8 cellular contexts compared by ENCODE assay signal in genomic region chr1:36160388-36160948, GRCh38. TPM values are rescaled to one million over a fixed set of nuclear protein-coding genes. Genes with fewer than 3 reads are reported as not detected.
DNase-seq lines count a peak whose midpoint lies in the region; ATAC-seq and TF ChIP-seq lines count a peak whose summit lies in the region.

No MANE protein-coding gene starts in this region.

- H3K9ac ChIP-seq in DND-41 (ENCODE audit: low read depth, low read length) (peak overlapping the region; percentile 59), trophoblast cell (ENCODE audit: low read length) (peak overlapping the region; percentile 6)

- peak overlapping the region; percentile 84 for H3K27ac ChIP-seq in DND-41 (ENCODE audit: low read length)
- peak overlapping the region; percentile 97 for H3K27ac ChIP-seq in RWPE2 (ENCODE audit: poor library complexity, severe bottlenecking)
- H3K27ac ChIP-seq in trophoblast cell (ENCODE audit: low read depth, low read length), result peak overlapping the region; percentile 91

- peak overlapping the region; percentile 79 for H4K8ac ChIP-seq in trophoblast cell (ENCODE audit: low read depth, low read length)

- peak overlapping the region in 1 of 2 experiments; percentile 52; a peak in 2 of 4 replicates for H3K4me3 ChIP-seq in DND-41 (ENCODE audit: low read depth in 1 of 2, low read length in 2 of 2)
- H3K4me3 ChIP-seq in RWPE2 (ENCODE audit: severe bottlenecking), result peak overlapping the region; percentile 26
- peak overlapping the region; percentile 39 for H3K4me3 ChIP-seq in epithelial cell of esophagus (ENCODE audit: low read length)
- no peak overlapping the region for H3K4me3 ChIP-seq in trophoblast cell (ENCODE audit: low read depth, low read length)

- H3K4me2 ChIP-seq in DND-41 (ENCODE audit: insufficient read depth, low read length) (peak overlapping the region; percentile 61), trophoblast cell (ENCODE audit: low read length) (peak overlapping the region; percentile 15)

- no peak for ATAC-seq in DND-41 (ENCODE audit: insufficient read depth, low read depth)
- ATAC-seq in RWPE2 (ENCODE audit: low read depth), result no peak
- no peak for ATAC-seq in GM18867 (IDR thresholded peaks at IDR 0.05; ENCODE audit: unreplicated experiment)
- no peak for ATAC-seq in GM21381 (IDR thresholded peaks at IDR 0.05; ENCODE audit: unreplicated experiment)

- no peak overlapping the region for H2BK120ac ChIP-seq in trophoblast cell (ENCODE audit: insufficient read depth, low read length, poor library complexity)

- H2BK12ac ChIP-seq in trophoblast cell (ENCODE audit: low read length), result peak overlapping the region; percentile 47

- H4K91ac ChIP-seq in trophoblast cell (ENCODE audit: low read depth, low read length), result peak overlapping the region; percentile 73

- no peak for DNase-seq in DND-41
- no peak for DNase-seq in RWPE2 (ENCODE audit: low spot score)
- DNase-seq in epithelial cell of esophagus (ENCODE audit: low read depth), result no peak
- no peak for DNase-seq in trophoblast cell
- no peak for DNase-seq in NCI-H345 (lab: John Stamatoyannopoulos, UW)
- DNase-seq in cortex of kidney (lab: John Stamatoyannopoulos, UW), result no peak

- H4K20me1 ChIP-seq in DND-41 (ENCODE audit: insufficient read depth, low read length), result peaks cover 42% of the 10 kb centered on the region

- peak overlapping the region; percentile 49 for H3K18ac ChIP-seq in trophoblast cell (ENCODE audit: low read length)

- peaks cover 52% of the 10 kb centered on the region for H3K4me1 ChIP-seq in DND-41 (ENCODE audit: insufficient read depth, low read length)
- peaks cover 38% of the 10 kb centered on the region for H3K4me1 ChIP-seq in RWPE2 (ENCODE audit: insufficient read depth, poor library complexity, severe bottlenecking)
- peaks cover 35 to 40% of the 10 kb centered on the region in 2 experiments for H3K4me1 ChIP-seq in trophoblast cell (ENCODE audit: control insufficient read depth in 1 of 2, insufficient read depth in 2 of 2, low read length in 2 of 2)

- H3K27me3 ChIP-seq in DND-41 (ENCODE audit: insufficient read depth, low read length, poor library complexity) (no peaks in the 10 kb centered on the region), RWPE2 (ENCODE audit: insufficient read depth, poor library complexity, severe bottlenecking) (no peaks in the 10 kb centered on the region), trophoblast cell (ENCODE audit: insufficient read depth, low read length) (no peaks in the 10 kb centered on the region)

- peaks cover 34% of the 10 kb centered on the region for H3K36me3 ChIP-seq in DND-41 (ENCODE audit: insufficient read depth, low read length)
- peaks cover 49% of the 10 kb centered on the region for H3K36me3 ChIP-seq in RWPE2 (ENCODE audit: low read depth)
- peaks cover 15 to 21% of the 10 kb centered on the region in 2 experiments for H3K36me3 ChIP-seq in trophoblast cell (ENCODE audit: control insufficient read depth in 1 of 2, insufficient read depth in 2 of 2, low read length in 2 of 2)

- H3K4ac ChIP-seq in trophoblast cell (ENCODE audit: low read depth, low read length), result peak overlapping the region; percentile 89

- H2AFZ ChIP-seq in DND-41 (ENCODE audit: low read depth, low read length) (peak overlapping the region; percentile 66; the same call in 1 of the 2 replicates), trophoblast cell (ENCODE audit: insufficient read depth, low read length, poor library complexity) (no peak overlapping the region)

- H3K23ac ChIP-seq in trophoblast cell (ENCODE audit: low read length), result no peak overlapping the region

- no peak overlapping the region for H2BK5ac ChIP-seq in trophoblast cell (ENCODE audit: low read depth, low read length, poor library complexity)

- H2AK5ac ChIP-seq in trophoblast cell (ENCODE audit: low read length), result peak overlapping the region; percentile 34

- peaks cover 22% of the 10 kb centered on the region for H3K79me1 ChIP-seq in trophoblast cell (ENCODE audit: low read length)

- peak overlapping the region; percentile 13 for H3K14ac ChIP-seq in trophoblast cell (ENCODE audit: low read length)

- H4K12ac ChIP-seq in trophoblast cell (ENCODE audit: low read depth, low read length), result no peak overlapping the region

- no peaks in the 10 kb centered on the region for H3K9me3 ChIP-seq in DND-41 (ENCODE audit: insufficient read depth, low read length, severe bottlenecking)
- no peaks in the 10 kb centered on the region for H3K9me3 ChIP-seq in RWPE2 (ENCODE audit: severe bottlenecking)
- H3K9me3 ChIP-seq in trophoblast cell (ENCODE audit: insufficient read depth, low read depth, low read length), result no peaks in the 10 kb centered on the region

- H3K79me2 ChIP-seq in DND-41 (ENCODE audit: insufficient read depth, low read length) (peaks cover 97% of the 10 kb centered on the region), trophoblast cell (ENCODE audit: control insufficient read depth, insufficient read depth, low read length, poor library complexity) (peaks cover 48% of the 10 kb centered on the region)

- TF ChIP-seq CTCF in DND-41 (IDR thresholded peaks at IDR 0.05; ENCODE audit: borderline replicate concordance, extremely low read depth, low read length, poor library complexity, severe bottlenecking) (no peak), RWPE2 (IDR thresholded peaks at IDR 0.05; ENCODE audit: poor library complexity, severe bottlenecking) (no peak), epithelial cell of esophagus (IDR thresholded peaks at IDR 0.05; ENCODE audit: insufficient read depth, low read depth, low read length, missing control alignments) (no peak)

- no CpG with 5 or more reads among the region's 4 CpGs for WGBS in trophoblast cell (ENCODE audit: extremely low coverage, insufficient coverage, insufficient read length)

RNA-seq across cellular contexts. Expression of gene MAP7D1, which starts 4.5 kb away (rescaled TPM):
- polyA plus RNA-seq in trophoblast cell (2013), result 96.6 and 97.6 TPM in 2 replicates

RNA-seq across cellular contexts. Expression of gene TRAPPC3, which starts 11.2 kb away (rescaled TPM):
- polyA plus RNA-seq in trophoblast cell (2013), result 62.9 and 66.9 TPM in 2 replicates

RNA-seq across cellular contexts. Expression of gene COL8A2, which starts 35.4 kb away (rescaled TPM):
- polyA plus RNA-seq in trophoblast cell (2013), result 0.25 and 0.27 TPM in 2 replicates
